Comparison of ENCODE assay signal across 8 cellular contexts in genomic region chr20:58906894-58907293, GRCh38. TPM values are rescaled to one million over a fixed set of nuclear protein-coding genes. Genes with fewer than 3 reads are reported as not detected.
DNase-seq lines count a peak whose midpoint lies in the region; ATAC-seq, FAIRE-seq and TF ChIP-seq lines count a peak whose summit lies in the region.

No MANE protein-coding gene starts in this region.

- FAIRE-seq in GM12892 (lab: Jason Lieb, UNC) = no peak

- H3K4me3 Mint-ChIP-seq in T-helper 1 cell treated with Interleukin-12 subunit alpha and Interleukin-12 subunit beta and Interleukin-4 antibody, amounts not matched to agents 30 μg/mL and 1 μg/mL, for 36 hours = peak overlapping the region; percentile 78

- TF ChIP-seq CTCF in WI38 (IDR thresholded peaks at IDR 0.05; ENCODE audit: low read depth, low read length) (no peak), gastroesophageal sphincter (IDR thresholded peaks at IDR 0.05) (no peak)

- peak overlapping the region; percentile 72 to 86 (median 81) for H3K27ac ChIP-seq in gastroesophageal sphincter
- peak overlapping the region; percentile 51 for H3K27ac ChIP-seq in temporal lobe (ENCODE audit: low read depth, low read length)

- TF ChIP-seq EP300 in gastroesophageal sphincter (IDR thresholded peaks at IDR 0.05) = no peak

- H3K9me3 ChIP-seq in gastroesophageal sphincter = no peaks in the 10 kb centered on the region

- no peak for DNase-seq in T-helper 1 cell
- no peak for DNase-seq in GM12892 (ENCODE audit: insufficient read length)
- DNase-seq in NCI-H748 treated with DMSO at 0.1 percent for 48 hours (lab: John Stamatoyannopoulos, UW) = no peak
- no peak for DNase-seq in islet precursor cell

- 38 to 50% methylated on average over 2 to 3 of the region's 3 CpGs for WGBS in gastroesophageal sphincter (ENCODE audit: low coverage in 1 of 2), 2 donors

- peak overlapping the region; percentile 49 for H3K27ac Mint-ChIP-seq in T-helper 1 cell treated with Interleukin-12 subunit alpha and Interleukin-12 subunit beta and Interleukin-4 antibody, amounts not matched to agents 30 μg/mL and 1 μg/mL, for 36 hours

- H3K36me3 Mint-ChIP-seq in T-helper 1 cell treated with Interleukin-12 subunit alpha and Interleukin-12 subunit beta and Interleukin-4 antibody, amounts not matched to agents 30 μg/mL and 1 μg/mL, for 36 hours (ENCODE audit: low read depth) = peaks cover 69% of the 10 kb centered on the region

- peaks cover 4 to 84% of the 10 kb centered on the region in 2 donors for H3K36me3 ChIP-seq in gastroesophageal sphincter

- peaks cover 16 to 77% (median 28%) of the 10 kb centered on the region in 3 donors for H3K4me1 ChIP-seq in gastroesophageal sphincter

- no peak for ATAC-seq in gastroesophageal sphincter

- H3K4me1 Mint-ChIP-seq in T-helper 1 cell treated with Interleukin-12 subunit alpha and Interleukin-12 subunit beta and Interleukin-4 antibody, amounts not matched to agents 30 μg/mL and 1 μg/mL, for 36 hours (ENCODE audit: low read depth) = peaks cover 35% of the 10 kb centered on the region

- H3K27me3 Mint-ChIP-seq in T-helper 1 cell treated with Interleukin-12 subunit alpha and Interleukin-12 subunit beta and Interleukin-4 antibody, amounts not matched to agents 30 μg/mL and 1 μg/mL, for 36 hours (ENCODE audit: low read depth) = no peaks in the 10 kb centered on the region

- TF ChIP-seq POLR2A in gastroesophageal sphincter (IDR thresholded peaks at IDR 0.05) (no peak), GM12892 (IDR thresholded peaks at IDR 0.05; ENCODE audit: low read depth, low read length) (no peak)

- H3K9me3 Mint-ChIP-seq in T-helper 1 cell treated with Interleukin-12 subunit alpha and Interleukin-12 subunit beta and Interleukin-4 antibody, amounts not matched to agents 30 μg/mL and 1 μg/mL, for 36 hours = no peaks in the 10 kb centered on the region

- no peaks in the 10 kb centered on the region for H3K27me3 ChIP-seq in gastroesophageal sphincter

- H3K4me3 ChIP-seq in WI38 (ENCODE audit: low read depth, low read length) (peak overlapping the region; percentile 33), gastroesophageal sphincter (no peak overlapping the region)

RNA-seq across cellular contexts. Expression of gene GNAS, which starts 54.4 kb away (rescaled TPM):
- total RNA-seq in gastroesophageal sphincter = 100 to 1,000 TPM; 521 to 893 (median 652) TPM
- total RNA-seq in temporal lobe = 498 TPM
- polyA plus RNA-seq in GM12892 (2012; ENCODE audit: missing spikeins) = 586 TPM

RNA-seq across cellular contexts. Expression of gene GNAS-AS1, which starts 56.2 kb away (rescaled TPM):
- total RNA-seq in gastroesophageal sphincter = under 1 TPM in 1 of 4 donors, not detected in 3; 0.19 TPM
- 0.49 TPM for total RNA-seq in temporal lobe
- polyA plus RNA-seq in GM12892 (2012; ENCODE audit: missing spikeins) = 0.59 TPM
